ENCODE assay signal across 20 cellular contexts in the genomic region with DNA sequence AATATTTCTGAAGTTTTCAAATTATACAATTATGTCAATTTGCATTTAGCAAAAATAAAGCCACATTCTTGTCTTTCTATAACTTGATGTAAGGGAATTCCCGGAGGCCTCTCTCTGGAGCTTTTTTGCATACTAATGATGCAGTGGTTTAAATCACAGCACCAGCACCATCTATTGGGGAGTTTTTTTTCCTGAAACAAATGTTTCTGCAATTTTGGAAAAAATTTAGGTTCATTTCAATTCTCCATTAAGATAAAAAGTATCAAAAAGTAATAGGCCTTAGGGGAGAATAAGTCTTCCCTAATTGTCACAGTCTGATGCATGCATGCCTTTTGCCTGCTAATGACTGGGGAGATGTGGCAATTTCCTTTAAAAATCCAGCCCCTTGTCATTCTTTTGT. TPM values are rescaled to one million over a fixed set of nuclear protein-coding genes. Genes with fewer than 3 reads are reported as not detected.
DNase-seq lines count a peak whose midpoint lies in the region; ATAC-seq and TF ChIP-seq lines count a peak whose summit lies in the region.
"Had no signal": no experiment of that assay in that cellular context is flagged by ENCODE, and none has a peak within 500 bp of the region (broad histone marks: within the 10 kb centered on the region; RNA-seq: fewer than 3 reads in every experiment).

No MANE protein-coding gene starts in this region.

- H2BK12ac ChIP-seq in neuronal stem cell (ENCODE audit: low read length) = no peak overlapping the region

- H3K18ac ChIP-seq in neuronal stem cell (ENCODE audit: low read length) = no peak overlapping the region

- H3K4ac ChIP-seq in neuronal stem cell (ENCODE audit: low read length) = no peak overlapping the region

- no peak overlapping the region for H3K4me2 ChIP-seq in neuronal stem cell (ENCODE audit: insufficient read depth, low read length, poor library complexity, severe bottlenecking)
- H3K4me2 ChIP-seq: GM23338 had no signal

- no peak overlapping the region for H4K91ac ChIP-seq in neuronal stem cell (ENCODE audit: low read depth, low read length, poor library complexity)

- no peak overlapping the region for H2BK5ac ChIP-seq in neuronal stem cell (ENCODE audit: low read length)

- no peaks in the 10 kb centered on the region for H3K27me3 ChIP-seq in A673 (replicated peaks; ENCODE audit: insufficient read depth, low read depth, low read length, poor library complexity)
- peaks cover 0 to under 1% (median 0%) of the 10 kb centered on the region in 3 experiments for H3K27me3 ChIP-seq in neuronal stem cell (ENCODE audit: control insufficient read depth in 3 of 3, insufficient read depth in 3 of 3, low read depth in 1 of 3, low read length in 3 of 3)
- H3K27me3 ChIP-seq: ascending aorta had no signal

- no peak overlapping the region for H2BK15ac ChIP-seq in neuronal stem cell (ENCODE audit: low read length)

- H3K9me3 ChIP-seq in A673 (ENCODE audit: low read depth, low read length, poor library complexity, severe bottlenecking) (no peaks in the 10 kb centered on the region), neuronal stem cell (replicated peaks in 1 of 2; ENCODE audit: control insufficient read depth in 2 of 2, insufficient read depth in 1 of 2, low read depth in 1 of 2, low read length in 2 of 2) (no peaks in the 10 kb centered on the region)
- H3K9me3 ChIP-seq: ascending aorta, left ventricle myocardium inferior had no signal

- CTCF ChIA-PET in A673 (lab: Charles Lee) = no interaction called here

- H3K27ac ChIP-seq in A673 (ENCODE audit: low read depth, low read length, poor library complexity, severe bottlenecking) = no peak overlapping the region
- no peak overlapping the region for H3K27ac ChIP-seq in neuronal stem cell (replicated peaks; ENCODE audit: low read length)
- H3K27ac ChIP-seq: ascending aorta, left ventricle myocardium inferior, RWPE1 had no signal

- no peak overlapping the region for H3K23ac ChIP-seq in neuronal stem cell (ENCODE audit: low read depth, low read length, poor library complexity)

- intact Hi-C loops in A673 (cut with micrococcal nuclease; ENCODE audit: unreplicated experiment) = loop anchor here (5.0 kb wide), 1 partner anchor 1133 kb away; no protein-coding TSS in a partner anchor

- peak; percentile 51 for TF ChIP-seq CTCF in A673 (conservative IDR thresholded peaks at IDR 0.05; ENCODE audit: low read depth, low read length)
- TF ChIP-seq CTCF in LNCAP (IDR thresholded peaks at IDR 0.05) = peak; percentile 53
- TF ChIP-seq CTCF in brain (conservative IDR thresholded peaks at IDR 0.05) = peak; percentile 39 to 50

- ATAC-seq in natural killer cell treated with Interleukin-12 subunit alpha and Interleukin-12 subunit beta and Interleukin-15 and Interleukin-18, amount 100 ng/mL, for 72 hours = no peak
- no peak for ATAC-seq in GM21390 (IDR thresholded peaks at IDR 0.05; ENCODE audit: unreplicated experiment)
- no peak for ATAC-seq in GM18502 (IDR thresholded peaks at IDR 0.05; ENCODE audit: poor library complexity, unreplicated experiment)
- ATAC-seq: activated CD8-positive, alpha-beta memory T cell treated with anti-CD3 and anti-CD28 coated beads, Interleukin-2, amount 10 ng/mL, durations not matched to agents 7 days and 5 days; GM23338; T-cell had no signal

- H3K79me1 ChIP-seq in neuronal stem cell (ENCODE audit: low read depth, low read length) = no peaks in the 10 kb centered on the region

- no peaks in the 10 kb centered on the region for H3K36me3 Mint-ChIP-seq in brain
- H3K36me3 Mint-ChIP-seq in natural killer cell treated with Interleukin-12 subunit alpha and Interleukin-12 subunit beta and Interleukin-15 and Interleukin-18, amount 100 ng/mL, for 72 hours = no peaks in the 10 kb centered on the region
- H3K36me3 Mint-ChIP-seq: activated CD8-positive, alpha-beta memory T cell treated with anti-CD3 and anti-CD28 coated beads, Interleukin-2, amount 10 ng/mL, durations not matched to agents 7 days and 5 days; CD14-positive monocyte; T-cell had no signal

- H4K8ac ChIP-seq in neuronal stem cell (ENCODE audit: low read depth, low read length) = no peak overlapping the region

- H3K4me3 ChIP-seq in A673 (ENCODE audit: low read depth, low read length, poor library complexity, severe bottlenecking) (no peak overlapping the region), neuronal stem cell (ENCODE audit: low read length in 2 of 2) (no peak overlapping the region)
- H3K4me3 ChIP-seq: ascending aorta, GM23338, left ventricle myocardium inferior had no signal

- H3K36me3 ChIP-seq in A673 (ENCODE audit: insufficient read depth, low read length, poor library complexity, severe bottlenecking) = no peaks in the 10 kb centered on the region
- no peaks in the 10 kb centered on the region for H3K36me3 ChIP-seq in neuronal stem cell (replicated peaks in 1 of 2; ENCODE audit: control insufficient read depth in 2 of 2, insufficient read depth in 2 of 2, low read length in 2 of 2)
- H3K36me3 ChIP-seq: ascending aorta, left ventricle myocardium inferior had no signal

- no peak overlapping the region for H3K27ac Mint-ChIP-seq in brain
- no peak overlapping the region for H3K27ac Mint-ChIP-seq in natural killer cell treated with Interleukin-12 subunit alpha and Interleukin-12 subunit beta and Interleukin-15 and Interleukin-18, amount 100 ng/mL, for 72 hours
- H3K27ac Mint-ChIP-seq: activated B cell treated with CpG ODN at 0.5 μM for 24 hours; activated CD8-positive, alpha-beta memory T cell treated with anti-CD3 and anti-CD28 coated beads, Interleukin-2, amount 10 ng/mL, durations not matched to agents 7 days and 5 days; CD14-positive monocyte; GM23338; T-cell had no signal

- no peak overlapping the region for H2AFZ ChIP-seq in neuronal stem cell (ENCODE audit: low read length)
- H2AFZ ChIP-seq: GM23338 had no signal

- H3K4me3 Mint-ChIP-seq in brain = no peak overlapping the region
- H3K4me3 Mint-ChIP-seq in natural killer cell treated with Interleukin-12 subunit alpha and Interleukin-12 subunit beta and Interleukin-15 and Interleukin-18, amount 100 ng/mL, for 72 hours = no peak overlapping the region
- H3K4me3 Mint-ChIP-seq: activated B cell treated with CpG ODN at 0.5 μM for 24 hours; activated CD8-positive, alpha-beta memory T cell treated with anti-CD3 and anti-CD28 coated beads, Interleukin-2, amount 10 ng/mL, durations not matched to agents 7 days and 5 days; CD14-positive monocyte; GM23338; T-cell had no signal

- H2BK120ac ChIP-seq in neuronal stem cell (ENCODE audit: low read depth, low read length) = no peak overlapping the region

- H3K27me3 Mint-ChIP-seq in brain = no peaks in the 10 kb centered on the region
- H3K27me3 Mint-ChIP-seq in natural killer cell treated with Interleukin-12 subunit alpha and Interleukin-12 subunit beta and Interleukin-15 and Interleukin-18, amount 100 ng/mL, for 72 hours = no peaks in the 10 kb centered on the region
- H3K27me3 Mint-ChIP-seq: activated B cell treated with CpG ODN at 0.5 μM for 24 hours; activated CD8-positive, alpha-beta memory T cell treated with anti-CD3 and anti-CD28 coated beads, Interleukin-2, amount 10 ng/mL, durations not matched to agents 7 days and 5 days; T-cell had no signal

- H2AK5ac ChIP-seq in neuronal stem cell (ENCODE audit: low read depth, low read length) = no peak overlapping the region

- peaks cover 6% of the 10 kb centered on the region for H3K4me1 Mint-ChIP-seq in brain
- H3K4me1 Mint-ChIP-seq in natural killer cell treated with Interleukin-12 subunit alpha and Interleukin-12 subunit beta and Interleukin-15 and Interleukin-18, amount 100 ng/mL, for 72 hours (ENCODE audit: low read depth in 2 of 2) = no peaks in the 10 kb centered on the region
- H3K4me1 Mint-ChIP-seq: activated B cell treated with CpG ODN at 0.5 μM for 24 hours; activated CD8-positive, alpha-beta memory T cell treated with anti-CD3 and anti-CD28 coated beads, Interleukin-2, amount 10 ng/mL, durations not matched to agents 7 days and 5 days; CD14-positive monocyte; GM23338; T-cell had no signal

- no TSS peak for BruUV-seq in A673 (replicated peaks; lab: Mats Ljungman, UMichigan)

- peak; percentile 69 for DNase-seq in A673 (ENCODE audit: low spot score)
- DNase-seq in midbrain (lab: John Stamatoyannopoulos, UW) = peak; percentile 50
- no peak for DNase-seq in natural killer cell treated with Interleukin-12 subunit alpha and Interleukin-12 subunit beta and Interleukin-15 and Interleukin-18, amount 100 ng/mL, for 72 hours (ENCODE audit: low spot score)
- DNase-seq in neuronal stem cell (ENCODE audit: low spot score) = no peak
- DNase-seq: activated B cell treated with CpG ODN at 0.5 μM for 24 hours; activated CD8-positive, alpha-beta memory T cell treated with anti-CD3 and anti-CD28 coated beads, Interleukin-2, amount 10 ng/mL, durations not matched to agents 7 days and 5 days; activated gamma-delta T cell; left ventricle myocardium inferior; NCI-H2029 treated with DMSO at 0.1 percent for 48 hours; NCI-H774; T-cell had no signal

- WGBS in neuronal stem cell (ENCODE audit: extremely low coverage in 2 of 2, insufficient read length in 2 of 2, insufficient replicate concordance in 1 of 2), 2 donors = no CpG with 5 or more reads among the region's 1 CpG

- POLR2A ChIA-PET in A673 (lab: Charles Lee; ENCODE audit: low non-redundant PET) = no interaction called here

- H3K4me1 ChIP-seq in A673 (ENCODE audit: insufficient read depth, low read length, poor library complexity, severe bottlenecking) (peaks cover 8% of the 10 kb centered on the region), neuronal stem cell (ENCODE audit: control insufficient read depth in 2 of 2, insufficient read depth in 1 of 2, low read depth in 1 of 2, low read length in 2 of 2) (no peaks in the 10 kb centered on the region)
- H3K4me1 ChIP-seq: ascending aorta, left ventricle myocardium inferior had no signal

- no peak overlapping the region for H3K9ac ChIP-seq in neuronal stem cell (ENCODE audit: low read depth, low read length, poor library complexity)

- H3K14ac ChIP-seq in neuronal stem cell (ENCODE audit: low read length) = no peak overlapping the region

- peaks cover 0 to 10% (median 0%) of the 10 kb centered on the region in 5 experiments for H3K9me3 Mint-ChIP-seq in brain
- peaks cover 5% of the 10 kb centered on the region for H3K9me3 Mint-ChIP-seq in natural killer cell treated with Interleukin-12 subunit alpha and Interleukin-12 subunit beta and Interleukin-15 and Interleukin-18, amount 100 ng/mL, for 72 hours
- H3K9me3 Mint-ChIP-seq: activated B cell treated with CpG ODN at 0.5 μM for 24 hours, CD14-positive monocyte had no signal

RNA-seq across cellular contexts. Expression of gene CBLN2, which starts 13.5 kb away (rescaled TPM):
- 7.5 and 9.7 TPM in 2 replicates for total RNA-seq in A673 (2021)
- 12.4 TPM for polyA plus RNA-seq in brain (ENCODE audit: insufficient read depth, low read depth, low replicate concordance)
- not detected for total RNA-seq in natural killer cell treated with Interleukin-12 subunit alpha and Interleukin-12 subunit beta and Interleukin-15 and Interleukin-18, amount 100 ng/mL, for 72 hours
- not detected for polyA plus RNA-seq in neuronal stem cell (2013, experiment 1 of 2)
- polyA plus RNA-seq in neuronal stem cell (2013, experiment 2 of 2) = 0.01 TPM
- total RNA-seq: activated CD8-positive, alpha-beta memory T cell treated with anti-CD3 and anti-CD28 coated beads, Interleukin-2, amount 10 ng/mL, durations not matched to agents 7 days and 5 days; GM23338; left ventricle myocardium inferior; M059J; T-cell had no signal
- polyA plus RNA-seq: CD14-positive monocyte, GM23338 had no signal

Comparison
In these comparisons a context has a peak if more than half of its experiments do, and no peak if none do; other contexts are left out.
1. DNase-seq: peak in A673 (single experiment) and midbrain (single experiment); none in natural killer cell treated with Interleukin-12 subunit alpha and Interleukin-12 subunit beta and Interleukin-15 and Interleukin-18, amount 100 ng/mL, for 72 hours (single experiment) and neuronal stem cell (single experiment).
2. Peak in every context shown above with its lines, with median percentiles within 50 percentile points of each other: CTCF ChIP-seq.